1 cellular context compared by ENCODE assay signal in genomic region chr20:62644044-62644795, GRCh38.
A peak's percentile ranks its signal among the peaks of the same experiment; 100 is the strongest.
TF ChIP-seq lines count a peak whose summit lies in the region.

No MANE protein-coding gene starts in this region.

TF ChIP-seq in HepG2, 621 proteins besides CTCF, POLR2A, EP300 and RAD21 (continued from another document and continues in another):
- 0 out of 2 replicates have a peak, but pooled peaks have one; percentile 24 for TF ChIP-seq ZNF335 (CRISPR knock-in tag; IDR thresholded peaks at IDR 0.05)
- TF ChIP-seq ZSCAN21 (CRISPR knock-in tag; IDR thresholded peaks at IDR 0.05; ENCODE audit: borderline replicate concordance): peak; percentile 68; the same call in 1 of the 2 replicates
- TF ChIP-seq TERF1 (CRISPR knock-in tag; IDR thresholded peaks at IDR 0.05): peak; percentile 52; the same call in 1 of the 2 replicates
- TF ChIP-seq ZSCAN22 (CRISPR knock-in tag; IDR thresholded peaks at IDR 0.05): no peak
- no peak for TF ChIP-seq FOXC1 (CRISPR knock-in tag; IDR thresholded peaks at IDR 0.05; ENCODE audit: borderline replicate concordance)
- peak; percentile 28; the same call in 1 of the 2 replicates for TF ChIP-seq HDAC1 (CRISPR knock-in tag; IDR thresholded peaks at IDR 0.05)
- TF ChIP-seq YY1 (IDR thresholded peaks at IDR 0.05; ENCODE audit: insufficient read depth, insufficient replicate concordance, low read depth, low read length): no peak
- no peak for TF ChIP-seq ZNF562 (CRISPR knock-in tag; IDR thresholded peaks at IDR 0.05; ENCODE audit: borderline replicate concordance)
- TF ChIP-seq SCMH1 (CRISPR knock-in tag; IDR thresholded peaks at IDR 0.05; ENCODE audit: borderline replicate concordance): no peak
- TF ChIP-seq BCL6 (CRISPR knock-in tag; IDR thresholded peaks at IDR 0.05): no peak
- TF ChIP-seq SP4 (CRISPR knock-in tag; IDR thresholded peaks at IDR 0.05): no peak
- TF ChIP-seq ONECUT2 (CRISPR knock-in tag; IDR thresholded peaks at IDR 0.05): no peak
- no peak for TF ChIP-seq ZNF83 (CRISPR knock-in tag; IDR thresholded peaks at IDR 0.05; ENCODE audit: borderline replicate concordance)
- TF ChIP-seq ZFP41 (CRISPR knock-in tag; IDR thresholded peaks at IDR 0.05; ENCODE audit: borderline replicate concordance): no peak
- TF ChIP-seq GLI4 (CRISPR knock-in tag; IDR thresholded peaks at IDR 0.05; ENCODE audit: borderline replicate concordance): no peak
- TF ChIP-seq ZNF678 (CRISPR knock-in tag; IDR thresholded peaks at IDR 0.05): 0 out of 2 replicates have a peak, but pooled peaks have one; percentile 51
- TF ChIP-seq DPF2 (CRISPR knock-in tag; IDR thresholded peaks at IDR 0.05; ENCODE audit: borderline replicate concordance, low read depth): 0 out of 2 replicates have a peak, but pooled peaks have one; percentile 20
- peak; percentile 82; the same call in 1 of the 2 replicates for TF ChIP-seq DNMT1 (CRISPR knock-in tag; IDR thresholded peaks at IDR 0.05)
- no peak for TF ChIP-seq ZBTB10 (CRISPR knock-in tag; IDR thresholded peaks at IDR 0.05; ENCODE audit: borderline replicate concordance)
- TF ChIP-seq NFYC (CRISPR knock-in tag; IDR thresholded peaks at IDR 0.05): no peak
- no peak for TF ChIP-seq KMT2B (CRISPR knock-in tag; IDR thresholded peaks at IDR 0.05)
- no peak for TF ChIP-seq PTBP1 (IDR thresholded peaks at IDR 0.05; ENCODE audit: low read depth, low read length, poor library complexity, severe bottlenecking)
- TF ChIP-seq GATA4 (IDR thresholded peaks at IDR 0.05; ENCODE audit: borderline replicate concordance, low read depth): no peak
- 0 out of 2 replicates have a peak, but pooled peaks have one; percentile 51 for TF ChIP-seq ZNF251 (CRISPR knock-in tag; IDR thresholded peaks at IDR 0.05)
- no peak for TF ChIP-seq ZNF724P (CRISPR knock-in tag; IDR thresholded peaks at IDR 0.05; ENCODE audit: borderline replicate concordance)
- no peak for TF ChIP-seq SMAD9 (CRISPR knock-in tag; IDR thresholded peaks at IDR 0.05)
- no peak for TF ChIP-seq HES4 (CRISPR knock-in tag; IDR thresholded peaks at IDR 0.05; ENCODE audit: borderline replicate concordance)
- TF ChIP-seq IRF2 (CRISPR knock-in tag; IDR thresholded peaks at IDR 0.05): no peak
- peak; percentile 76; the same call in 1 of the 2 replicates for TF ChIP-seq EEA1 (CRISPR knock-in tag; IDR thresholded peaks at IDR 0.05; ENCODE audit: borderline replicate concordance)
- TF ChIP-seq ELK4 (CRISPR knock-in tag; IDR thresholded peaks at IDR 0.05; ENCODE audit: borderline replicate concordance): no peak
- peak; percentile 53; the same call in 1 of the 2 replicates for TF ChIP-seq REXO4 (CRISPR knock-in tag; IDR thresholded peaks at IDR 0.05; ENCODE audit: borderline replicate concordance)
- peak; percentile 74; the same call in 1 of the 2 replicates for TF ChIP-seq MEIS1 (CRISPR knock-in tag; IDR thresholded peaks at IDR 0.05; ENCODE audit: borderline replicate concordance)
- TF ChIP-seq ZNF253 (CRISPR knock-in tag; IDR thresholded peaks at IDR 0.05; ENCODE audit: borderline replicate concordance): peak; percentile 80; the same call in 1 of the 2 replicates
- peak; percentile 68; the same call in 1 of the 2 replicates for TF ChIP-seq ZHX1 (CRISPR knock-in tag; IDR thresholded peaks at IDR 0.05; ENCODE audit: low read depth)
- no peak for TF ChIP-seq IKZF4 (CRISPR knock-in tag; IDR thresholded peaks at IDR 0.05; ENCODE audit: borderline replicate concordance, low read depth, not compliant biosample characterization)
- no peak for TF ChIP-seq CHCHD3 (CRISPR knock-in tag; IDR thresholded peaks at IDR 0.05)
- TF ChIP-seq ZNF768 (CRISPR knock-in tag; IDR thresholded peaks at IDR 0.05): peak; percentile 32; the same call in 1 of the 2 replicates
- no peak for TF ChIP-seq ZNF609 (CRISPR knock-in tag; IDR thresholded peaks at IDR 0.05; ENCODE audit: borderline replicate concordance)
- TF ChIP-seq NPAS2 (CRISPR knock-in tag; IDR thresholded peaks at IDR 0.05; ENCODE audit: borderline replicate concordance): no peak
- no peak for TF ChIP-seq DMTF1 (CRISPR knock-in tag; IDR thresholded peaks at IDR 0.05)
- 0 out of 2 replicates have a peak, but pooled peaks have one; percentile 56 for TF ChIP-seq SPEN (CRISPR knock-in tag; IDR thresholded peaks at IDR 0.05; ENCODE audit: low read depth)
- TF ChIP-seq SALL1 (CRISPR knock-in tag; IDR thresholded peaks at IDR 0.05): 0 out of 2 replicates have a peak, but pooled peaks have one; percentile 16
- TF ChIP-seq ZBTB39 (CRISPR knock-in tag; IDR thresholded peaks at IDR 0.05): no peak
- TF ChIP-seq ZBTB7A (CRISPR knock-in tag; IDR thresholded peaks at IDR 0.05): no peak
- TF ChIP-seq ZNF552 (CRISPR knock-in tag; IDR thresholded peaks at IDR 0.05; ENCODE audit: borderline replicate concordance): peak; percentile 70; the same call in 1 of the 2 replicates
